32 cellular contexts compared by ENCODE assay signal in the genomic region with DNA sequence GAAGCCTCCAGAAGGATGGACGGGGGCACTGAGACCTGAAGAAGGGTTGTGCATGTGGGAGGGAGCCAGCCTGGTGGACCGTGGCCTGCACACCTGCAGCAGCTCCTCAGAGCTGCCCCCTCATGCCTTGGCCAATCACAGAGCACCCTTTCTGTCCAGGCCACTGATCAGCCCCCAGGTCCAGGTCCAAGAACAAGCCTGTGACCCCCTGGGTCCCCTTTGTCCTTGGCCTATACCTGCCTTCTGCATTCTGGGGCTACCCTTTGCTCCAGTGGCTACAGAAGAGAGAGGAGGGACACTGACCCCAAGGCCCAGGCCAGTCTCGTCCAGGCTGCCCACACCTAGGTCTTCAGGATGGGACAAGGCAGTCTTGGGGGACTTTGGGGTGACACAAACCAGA.
"Had no signal": no experiment of that assay in that cellular context is flagged by ENCODE, and none has a peak within 500 bp of the region (broad histone marks: within the 10 kb centered on the region; RNA-seq: fewer than 3 reads in every experiment).

No MANE protein-coding gene starts in this region.

- H3K9me3 ChIP-seq: esophagus muscularis mucosa, gastrocnemius medialis had no signal

- H3K4me1 Mint-ChIP-seq: activated B cell treated with CpG ODN at 0.5 μM for 24 hours; activated T-helper 17 cell treated with anti-CD3 and anti-CD28 coated beads, Interleukin-2, amount 50 U/mL, for 72 hours; T-helper 17 cell had no signal

- H3K27ac Mint-ChIP-seq: activated B cell treated with CpG ODN at 0.5 μM for 24 hours; activated CD8-positive, alpha-beta T cell treated with anti-CD3 and anti-CD28 coated beads for 36 hours; activated naive CD8-positive, alpha-beta T cell; activated T-helper 17 cell treated with anti-CD3 and anti-CD28 coated beads, Interleukin-2, amount 50 U/mL, for 72 hours; effector memory CD8-positive, alpha-beta T cell; T-helper 17 cell; T-helper 2 cell treated with Interferon-gamma antibody and Interleukin-4, amounts not matched to agents 5 μg/mL and 100 μg/mL, for 36 hours had no signal

- DNase-seq: activated B cell treated with CpG ODN at 0.5 μM for 24 hours; activated CD4-positive, alpha-beta T cell treated with anti-CD3 and anti-CD28 coated beads for 48 hours; activated CD4-positive, alpha-beta T cell treated with anti-CD3 and anti-CD28 coated beads, Interleukin-2, amount 50 U/mL, for 1 hour; activated CD4-positive, alpha-beta T cell treated with anti-CD3 and anti-CD28 coated beads, Interleukin-2, amount 50 U/mL, for 48 hours; activated CD8-positive, alpha-beta memory T cell treated with anti-CD3 and anti-CD28 coated beads for 24 hours; activated CD8-positive, alpha-beta T cell treated with anti-CD3 and anti-CD28 coated beads for 36 hours; activated effector memory CD4-positive, alpha-beta T cell treated with Interleukin-2 at 50 U/mL for 16 hours; activated gamma-delta T cell treated with Interleukin-2 at 50 U/mL for 16 hours; activated naive CD4-positive, alpha-beta T cell treated with anti-CD3 and anti-CD28 coated beads, Interleukin-2, amount 50 U/mL, for 16 hours; activated naive CD4-positive, alpha-beta T cell treated with Interleukin-2 at 50 U/mL for 16 hours; activated T-cell treated with anti-CD3 and anti-CD28 coated beads, Interleukin-2, amount 50 U/mL, for 4 hours; amniotic stem cell; brain microvascular endothelial cell; cortex of kidney; dermis blood vessel endothelial cell; effector CD4-positive, alpha-beta T cell; effector memory CD8-positive, alpha-beta T cell; erythroblast; foreskin keratinocyte; gastrocnemius medialis; T-helper 1 cell; T-helper 17 cell; T1000; WERI-Rb-1 had no signal

- H3K9me3 Mint-ChIP-seq: activated B cell treated with CpG ODN at 0.5 μM for 24 hours; activated CD8-positive, alpha-beta T cell treated with anti-CD3 and anti-CD28 coated beads for 36 hours; activated T-cell treated with anti-CD3 and anti-CD28 coated beads, Interleukin-2, amount 50 U/mL, for 4 hours; activated T-helper 17 cell treated with anti-CD3 and anti-CD28 coated beads, Interleukin-2, amount 50 U/mL, for 72 hours; central memory CD8-positive, alpha-beta T cell; effector memory CD8-positive, alpha-beta T cell; T-helper 2 cell treated with Interferon-gamma antibody and Interleukin-4, amounts not matched to agents 5 μg/mL and 100 μg/mL, for 36 hours had no signal

- H3K27me3 ChIP-seq: brain microvascular endothelial cell, esophagus muscularis mucosa, foreskin keratinocyte, gastrocnemius medialis had no signal

- FAIRE-seq: astrocyte, colon had no signal

- ATAC-seq: activated CD4-positive, CD25-positive, alpha-beta regulatory T cell treated with anti-CD3 and anti-CD28 coated beads, Interleukin-2, amount 50 U/mL, for 24 hours; activated CD8-positive, alpha-beta T cell treated with anti-CD3 and anti-CD28 coated beads for 36 hours; activated T-cell treated with anti-CD3 and anti-CD28 coated beads, Interleukin-2, amount 50 U/mL, for 4 hours; activated T-helper 17 cell treated with anti-CD3 and anti-CD28 coated beads, Interleukin-2, amount 50 U/mL, for 72 hours; effector memory CD8-positive, alpha-beta T cell; foreskin keratinocyte; gastrocnemius medialis; T-helper 17 cell had no signal

- H3K4me3 ChIP-seq: esophagus muscularis mucosa, gastrocnemius medialis had no signal

- H3K27ac ChIP-seq: brain microvascular endothelial cell, esophagus muscularis mucosa, foreskin keratinocyte, gastrocnemius medialis, WERI-Rb-1 had no signal

- H3K4me1 ChIP-seq: foreskin keratinocyte had no signal

- H3K36me3 Mint-ChIP-seq: activated naive CD8-positive, alpha-beta T cell had no signal

- H3K4me3 Mint-ChIP-seq: activated B cell treated with CpG ODN at 0.5 μM for 24 hours; activated CD8-positive, alpha-beta T cell treated with anti-CD3 and anti-CD28 coated beads for 36 hours; activated naive CD8-positive, alpha-beta T cell; activated T-cell treated with anti-CD3 and anti-CD28 coated beads, Interleukin-2, amount 50 U/mL, for 4 hours; activated T-helper 17 cell treated with anti-CD3 and anti-CD28 coated beads, Interleukin-2, amount 50 U/mL, for 72 hours; central memory CD8-positive, alpha-beta T cell; effector memory CD8-positive, alpha-beta T cell; T-helper 17 cell; T-helper 2 cell treated with Interferon-gamma antibody and Interleukin-4, amounts not matched to agents 5 μg/mL and 100 μg/mL, for 36 hours had no signal

- H3K36me3 ChIP-seq: brain microvascular endothelial cell, esophagus muscularis mucosa, gastrocnemius medialis, WERI-Rb-1 had no signal
